ENCODE assay signal across 1 cellular context in the genomic region with DNA sequence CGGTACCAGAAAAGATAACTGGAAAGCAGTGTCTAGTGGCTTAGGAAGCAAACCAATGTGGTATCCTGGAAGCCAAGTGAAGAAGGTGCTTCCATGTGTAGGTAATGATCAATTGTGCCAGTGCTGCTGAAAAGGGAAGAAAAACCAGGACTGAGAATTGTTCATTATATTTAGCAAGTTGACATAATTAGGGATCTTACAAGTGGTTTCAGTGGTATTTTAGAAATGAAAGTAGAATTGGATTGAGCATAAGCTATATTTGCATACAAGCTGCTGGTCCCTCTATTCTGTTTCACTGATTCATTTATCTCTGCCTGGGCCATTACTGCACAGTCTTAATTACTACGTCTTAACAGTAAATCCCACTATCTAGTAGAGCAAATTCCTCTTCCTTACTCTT.
TF ChIP-seq lines count a peak whose summit lies in the region.

No MANE protein-coding gene starts in this region.

TF ChIP-seq in HepG2, 621 proteins besides CTCF, POLR2A, EP300 and RAD21 (continued from another document):
- TF ChIP-seq PRMT3 (CRISPR knock-in tag; IDR thresholded peaks at IDR 0.05; ENCODE audit: borderline replicate concordance, low read depth), result no peak
- TF ChIP-seq FOXA3 (CRISPR knock-in tag; IDR thresholded peaks at IDR 0.05), result no peak
